Comparison of ENCODE assay signal across 21 cellular contexts in the genomic region with DNA sequence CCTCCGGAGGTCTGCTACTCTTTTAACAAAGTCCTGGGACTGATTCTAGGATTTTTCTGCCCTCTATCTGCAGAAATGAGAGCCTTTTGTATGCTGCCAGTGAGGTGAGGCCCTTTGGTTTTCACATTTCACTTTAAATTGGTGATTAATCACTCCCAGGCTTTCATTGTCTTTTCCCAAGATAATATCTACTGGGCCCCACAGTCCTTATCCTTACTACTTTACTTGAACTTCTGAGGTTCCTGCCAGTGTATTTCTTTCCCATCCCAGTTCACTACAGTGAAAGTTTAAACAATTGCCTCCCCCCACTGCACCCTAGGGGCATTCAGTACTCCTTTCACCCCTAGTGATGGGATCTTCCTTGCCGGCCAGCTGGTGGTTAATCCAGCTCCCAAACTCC.
"Had no signal": no experiment of that assay in that cellular context is flagged by ENCODE, and none has a peak within 500 bp of the region (broad histone marks: within the 10 kb centered on the region; RNA-seq: fewer than 3 reads in every experiment).

No MANE protein-coding gene starts in this region.

- H3K4me3 Mint-ChIP-seq: memory B cell; naive thymus-derived CD4-positive, alpha-beta T cell had no signal

- H3K4me1 ChIP-seq: lower lobe of right lung, right atrium auricular region, thyroid gland, upper lobe of left lung, uterus had no signal

- H3K27ac ChIP-seq: dorsolateral prefrontal cortex, gastroesophageal sphincter, lower lobe of right lung, neutrophil, right atrium auricular region, suprapubic skin, thyroid gland, upper lobe of left lung, uterus had no signal

- ATAC-seq: esophagus mucosa; gastroesophageal sphincter; left lobe of liver; lower lobe of right lung; naive thymus-derived CD4-positive, alpha-beta T cell; stimulated activated naive CD8-positive, alpha-beta T cell treated with anti-CD3 and anti-CD28 coated beads, Interleukin-15, Interleukin-2, amounts not matched to agents 100 U/mL and 50 U/mL, for 24 hours had no signal

- H3K9me3 ChIP-seq: gastroesophageal sphincter, lower lobe of right lung, neutrophil, thyroid gland, upper lobe of left lung, uterus had no signal

- DNase-seq: cortex of kidney; dorsolateral prefrontal cortex; effector CD8-positive, alpha-beta T cell; glutamatergic neuron; islet precursor cell; lower lobe of right lung; naive thymus-derived CD4-positive, alpha-beta T cell; posterior cingulate gyrus; small intestine; stimulated activated CD4-positive, alpha-beta T cell treated with anti-CD3 and anti-CD28 coated beads, Interleukin-2, amount 100 ng/mL, for 48 hours; stimulated activated naive CD8-positive, alpha-beta T cell treated with anti-CD3 and anti-CD28 coated beads, Interleukin-15, Interleukin-2, amounts not matched to agents 100 U/mL and 50 U/mL, for 24 hours; thyroid gland; upper lobe of left lung; uterus had no signal

- H3K4me1 Mint-ChIP-seq: naive thymus-derived CD4-positive, alpha-beta T cell had no signal

- H3K27me3 ChIP-seq: dorsolateral prefrontal cortex, gastroesophageal sphincter, neutrophil, right atrium auricular region, suprapubic skin, thyroid gland, upper lobe of left lung, uterus had no signal

- H3K36me3 ChIP-seq: gastroesophageal sphincter, lower lobe of right lung, neutrophil, right atrium auricular region, suprapubic skin, thyroid gland, upper lobe of left lung, uterus had no signal

- H3K27me3 Mint-ChIP-seq: memory B cell had no signal

- H3K4me3 ChIP-seq: dorsolateral prefrontal cortex, gastroesophageal sphincter, lower lobe of right lung, right atrium auricular region, suprapubic skin, thyroid gland, upper lobe of left lung, uterus had no signal

- H3K27ac Mint-ChIP-seq: memory B cell; naive thymus-derived CD4-positive, alpha-beta T cell had no signal
